Comparison of ENCODE assay signal across 18 cellular contexts in the genomic region with DNA sequence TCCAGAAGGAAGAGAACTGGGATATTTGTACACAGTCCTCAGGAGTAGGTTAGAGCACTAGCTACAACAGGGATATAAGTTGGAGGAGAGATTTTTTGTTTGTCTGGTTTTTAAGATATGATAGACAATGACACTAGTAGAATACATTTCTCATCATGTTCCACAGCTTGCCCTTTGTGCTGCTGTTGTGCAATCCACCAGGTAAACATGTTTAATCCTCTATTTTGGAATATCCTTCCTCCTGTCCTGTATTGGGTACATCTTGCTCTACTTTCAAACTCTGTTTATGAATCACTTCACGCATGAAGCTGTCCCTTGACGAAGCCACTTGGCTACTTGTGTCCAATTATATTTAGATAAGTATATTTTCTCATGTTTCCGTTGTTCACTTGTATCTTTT.
DNase-seq lines count a peak whose midpoint lies in the region; ATAC-seq and TF ChIP-seq lines count a peak whose summit lies in the region.
"Had no signal": no experiment of that assay in that cellular context is flagged by ENCODE, and none has a peak within 500 bp of the region (broad histone marks: within the 10 kb centered on the region; RNA-seq: fewer than 3 reads in every experiment).

No MANE protein-coding gene starts in this region.

- no peaks in the 10 kb centered on the region for H3K36me3 Mint-ChIP-seq in activated CD4-positive, alpha-beta memory T cell treated with anti-CD3 and anti-CD28 coated beads for 36 hours
- no peaks in the 10 kb centered on the region for H3K36me3 Mint-ChIP-seq in activated naive CD8-positive, alpha-beta T cell treated with anti-CD3 and anti-CD28 coated beads, Interleukin-2, amount 50 U/mL, for 24 hours (ENCODE audit: low read depth)

- H3K4me3 Mint-ChIP-seq in activated CD4-positive, alpha-beta memory T cell treated with anti-CD3 and anti-CD28 coated beads for 36 hours = no peak overlapping the region
- H3K4me3 Mint-ChIP-seq in activated naive CD8-positive, alpha-beta T cell treated with anti-CD3 and anti-CD28 coated beads, Interleukin-2, amount 50 U/mL, for 24 hours = no peak overlapping the region

- H3K9me3 Mint-ChIP-seq in activated CD4-positive, alpha-beta memory T cell treated with anti-CD3 and anti-CD28 coated beads for 36 hours = peaks cover 3% of the 10 kb centered on the region
- H3K9me3 Mint-ChIP-seq in activated naive CD8-positive, alpha-beta T cell treated with anti-CD3 and anti-CD28 coated beads, Interleukin-2, amount 50 U/mL, for 24 hours = peaks cover 5% of the 10 kb centered on the region

- CTCF ChIA-PET in activated CD4-positive, alpha-beta memory T cell treated with anti-CD3 and anti-CD28 coated beads for 36 hours (lab: Charles Lee) = no interaction called here

- H3K4me1 Mint-ChIP-seq in activated CD4-positive, alpha-beta memory T cell treated with anti-CD3 and anti-CD28 coated beads for 36 hours (ENCODE audit: low read depth) = no peaks in the 10 kb centered on the region
- no peaks in the 10 kb centered on the region for H3K4me1 Mint-ChIP-seq in activated naive CD8-positive, alpha-beta T cell treated with anti-CD3 and anti-CD28 coated beads, Interleukin-2, amount 50 U/mL, for 24 hours

- H3K4me3 ChIP-seq in left ventricle myocardium inferior = no peak overlapping the region
- no peak overlapping the region for H3K4me3 ChIP-seq in epithelial cell of esophagus (ENCODE audit: low read length)
- no peak overlapping the region for H3K4me3 ChIP-seq in right lobe of liver

- ATAC-seq in Right ventricle myocardium superior (ENCODE audit: poor library complexity) = no peak
- ATAC-seq in right lobe of liver = peak; percentile 89 to 94 (median 93)
- no peak for ATAC-seq in activated naive CD8-positive, alpha-beta T cell treated with anti-CD3 and anti-CD28 coated beads, Interleukin-2, amount 50 U/mL, for 24 hours
- ATAC-seq: HCT116 had no signal

- no peak overlapping the region for H3K27ac Mint-ChIP-seq in activated CD4-positive, alpha-beta memory T cell treated with anti-CD3 and anti-CD28 coated beads for 36 hours
- no peak overlapping the region for H3K27ac Mint-ChIP-seq in activated naive CD8-positive, alpha-beta T cell treated with anti-CD3 and anti-CD28 coated beads, Interleukin-2, amount 50 U/mL, for 24 hours

- DNase-seq in left ventricle myocardium inferior = no peak
- no peak for DNase-seq in Right ventricle myocardium superior
- peak; percentile 37 for DNase-seq in epithelial cell of esophagus (ENCODE audit: low read depth)
- peak in 2 of 3 donors; percentile 24 to 54 for DNase-seq in right lobe of liver
- no peak for DNase-seq in activated CD4-positive, alpha-beta memory T cell treated with anti-CD3 and anti-CD28 coated beads for 36 hours
- no peak for DNase-seq in activated naive CD8-positive, alpha-beta T cell treated with anti-CD3 and anti-CD28 coated beads, Interleukin-2, amount 50 U/mL, for 24 hours
- DNase-seq in activated CD8-positive, alpha-beta memory T cell treated with anti-CD3 and anti-CD28 coated beads, Interleukin-2, amount 50 U/mL, for 4 hours = no peak
- DNase-seq: Calu3, DMS79 treated with DMSO at 0.1 percent for 48 hours, GF-D8, NCI-H1092, NCI-H1417 treated with DMSO at 0.1 percent for 48 hours, NCI-H1694 treated with DMSO at 0.1 percent for 48 hours, NCI-H2081, NCI-H2227 treated with DMSO at 0.1 percent for 48 hours, RPMI8226, SHP77 had no signal

- 40% methylated on average over 3 of the region's 3 CpGs for WGBS in right lobe of liver (ENCODE audit: insufficient coverage, low coverage, low lambda C conversion rate, missing lambda C conversion rate)

- H3K27ac ChIP-seq in left ventricle myocardium inferior (replicated peaks) = peak overlapping the region; percentile 61
- H3K27ac ChIP-seq in right lobe of liver = peak overlapping the region in 1 of 3 donors; percentile 69

- peaks cover 14% of the 10 kb centered on the region for H3K9me3 ChIP-seq in left ventricle myocardium inferior (replicated peaks)
- H3K9me3 ChIP-seq in right lobe of liver = no peaks in the 10 kb centered on the region

- POLR2A ChIA-PET in activated CD4-positive, alpha-beta memory T cell treated with anti-CD3 and anti-CD28 coated beads for 36 hours (lab: Charles Lee) = no interaction called here

- H3K4me1 ChIP-seq in left ventricle myocardium inferior (peaks cover 40% of the 10 kb centered on the region), right lobe of liver (peaks cover 0 to 14% (median 5%) of the 10 kb centered on the region in 4 donors)

- no peaks in the 10 kb centered on the region for H3K27me3 ChIP-seq in left ventricle myocardium inferior (ENCODE audit: low read depth)
- H3K27me3 ChIP-seq in right lobe of liver = no peaks in the 10 kb centered on the region

- TF ChIP-seq CTCF in left ventricle myocardium inferior (IDR thresholded peaks at IDR 0.05; ENCODE audit: borderline replicate concordance) (no peak), epithelial cell of esophagus (IDR thresholded peaks at IDR 0.05; ENCODE audit: insufficient read depth, low read depth, low read length, missing control alignments) (no peak), right lobe of liver (IDR thresholded peaks at IDR 0.05) (no peak)

- H3K36me3 ChIP-seq in left ventricle myocardium inferior (no peaks in the 10 kb centered on the region), right lobe of liver (no peaks in the 10 kb centered on the region)

- intact Hi-C loops in left ventricle myocardium inferior (cut with micrococcal nuclease) (no loop called here), Right ventricle myocardium superior (cut with DNase I) (no loop called here), right lobe of liver (cut with DNase I) (no loop called here)
- intact Hi-C loops in activated CD4-positive, alpha-beta memory T cell treated with anti-CD3 and anti-CD28 coated beads for 36 hours (cut with micrococcal nuclease) = no loop called here

- no peaks in the 10 kb centered on the region for H3K27me3 Mint-ChIP-seq in activated CD4-positive, alpha-beta memory T cell treated with anti-CD3 and anti-CD28 coated beads for 36 hours
- H3K27me3 Mint-ChIP-seq in activated naive CD8-positive, alpha-beta T cell treated with anti-CD3 and anti-CD28 coated beads, Interleukin-2, amount 50 U/mL, for 24 hours = no peaks in the 10 kb centered on the region

- TF ChIP-seq POLR2A in right lobe of liver (IDR thresholded peaks at IDR 0.05) = no peak

Comparison
In these comparisons a context has a peak if more than half of its experiments do, and no peak if none do; other contexts are left out.
1. DNase-seq: peak in epithelial cell of esophagus (single experiment) and right lobe of liver (2 of 3); none in left ventricle myocardium inferior (single experiment), Right ventricle myocardium superior (single experiment), activated CD4-positive, alpha-beta memory T cell treated with anti-CD3 and anti-CD28 coated beads for 36 hours (single experiment), activated naive CD8-positive, alpha-beta T cell treated with anti-CD3 and anti-CD28 coated beads, Interleukin-2, amount 50 U/mL, for 24 hours (single experiment) and activated CD8-positive, alpha-beta memory T cell treated with anti-CD3 and anti-CD28 coated beads, Interleukin-2, amount 50 U/mL, for 4 hours (single experiment).
2. ATAC-seq: peak in right lobe of liver (4 of 4); none in Right ventricle myocardium superior (single experiment) and activated naive CD8-positive, alpha-beta T cell treated with anti-CD3 and anti-CD28 coated beads, Interleukin-2, amount 50 U/mL, for 24 hours (single experiment).